ENCODE assay signal across 19 cellular contexts in the genomic region with DNA sequence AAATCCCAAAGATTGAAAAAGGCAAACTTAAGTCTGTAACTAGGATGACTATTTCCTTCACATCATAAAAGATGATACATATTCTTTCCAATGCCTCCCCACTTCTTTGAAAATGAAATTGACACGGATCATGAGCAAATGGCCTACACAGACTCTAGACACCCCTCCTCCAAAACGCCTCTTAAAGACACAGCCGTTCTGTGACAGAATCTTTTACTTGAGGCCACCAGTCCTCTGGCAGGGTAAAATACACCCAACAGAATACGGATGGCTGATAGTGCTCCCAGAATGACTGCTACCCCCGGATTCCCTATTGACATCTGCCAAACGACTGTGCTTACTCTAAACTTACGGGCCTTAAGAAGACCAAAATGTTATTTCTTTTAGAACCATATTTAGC.
DNase-seq lines count a peak whose midpoint lies in the region; ATAC-seq, FAIRE-seq and TF ChIP-seq lines count a peak whose summit lies in the region.
"Had no signal": no experiment of that assay in that cellular context is flagged by ENCODE, and none has a peak within 500 bp of the region (broad histone marks: within the 10 kb centered on the region; RNA-seq: fewer than 3 reads in every experiment).

No MANE protein-coding gene starts in this region.

- CTCF ChIA-PET in activated naive CD4-positive, alpha-beta T cell treated with anti-CD3 and anti-CD28 coated beads for 36 hours (lab: Charles Lee), result no interaction called here

- H3K4me3 ChIP-seq in astrocyte (ENCODE audit: insufficient read depth, low read depth, low read length), result no peak overlapping the region
- H3K4me3 ChIP-seq: adrenal gland, gastrocnemius medialis, testis had no signal

- no peak overlapping the region for H3K4me2 ChIP-seq in astrocyte (ENCODE audit: low read length)

- FAIRE-seq in astrocyte (lab: Jason Lieb, UNC), result no peak
- FAIRE-seq: GM18507, small intestine had no signal

- no peaks in the 10 kb centered on the region for H4K20me1 ChIP-seq in astrocyte (ENCODE audit: insufficient read depth, low read length)

- H3K9me3 Mint-ChIP-seq in activated naive CD4-positive, alpha-beta T cell treated with anti-CD3 and anti-CD28 coated beads, Interleukin-2, amount 50 U/mL, for 24 hours, result no peaks in the 10 kb centered on the region
- no peaks in the 10 kb centered on the region for H3K9me3 Mint-ChIP-seq in activated naive CD4-positive, alpha-beta T cell treated with anti-CD3 and anti-CD28 coated beads for 36 hours
- H3K9me3 Mint-ChIP-seq in astrocyte (ENCODE audit: unreplicated experiment), result no peaks in the 10 kb centered on the region
- H3K9me3 Mint-ChIP-seq: nephron had no signal

- no peak overlapping the region for H2AFZ ChIP-seq in astrocyte (ENCODE audit: low read depth, low read length)

- intact Hi-C loops in activated naive CD4-positive, alpha-beta T cell treated with anti-CD3 and anti-CD28 coated beads for 36 hours (cut with micrococcal nuclease), result no loop called here

- peak overlapping the region; percentile 43 for H3K27ac Mint-ChIP-seq in activated naive CD4-positive, alpha-beta T cell treated with anti-CD3 and anti-CD28 coated beads, Interleukin-2, amount 50 U/mL, for 24 hours
- H3K27ac Mint-ChIP-seq in activated naive CD4-positive, alpha-beta T cell treated with anti-CD3 and anti-CD28 coated beads for 36 hours, result no peak overlapping the region
- peak overlapping the region; percentile 75 for H3K27ac Mint-ChIP-seq in astrocyte (ENCODE audit: unreplicated experiment)

- H3K27me3 ChIP-seq in astrocyte (ENCODE audit: insufficient read depth, low read length), result no peaks in the 10 kb centered on the region
- H3K27me3 ChIP-seq: adrenal gland, gastrocnemius medialis, testis had no signal

- H3K4me3 Mint-ChIP-seq in activated naive CD4-positive, alpha-beta T cell treated with anti-CD3 and anti-CD28 coated beads, Interleukin-2, amount 50 U/mL, for 24 hours, result no peak overlapping the region
- no peak overlapping the region for H3K4me3 Mint-ChIP-seq in activated naive CD4-positive, alpha-beta T cell treated with anti-CD3 and anti-CD28 coated beads for 36 hours
- H3K4me3 Mint-ChIP-seq in astrocyte (ENCODE audit: unreplicated experiment), result no peak overlapping the region

- H3K36me3 Mint-ChIP-seq in activated naive CD4-positive, alpha-beta T cell treated with anti-CD3 and anti-CD28 coated beads, Interleukin-2, amount 50 U/mL, for 24 hours, result no peaks in the 10 kb centered on the region
- peaks cover 3% of the 10 kb centered on the region for H3K36me3 Mint-ChIP-seq in activated naive CD4-positive, alpha-beta T cell treated with anti-CD3 and anti-CD28 coated beads for 36 hours (ENCODE audit: low read depth)
- H3K36me3 Mint-ChIP-seq in astrocyte (ENCODE audit: low read depth, unreplicated experiment), result peaks cover 4% of the 10 kb centered on the region

- H3K9me3 ChIP-seq in astrocyte (ENCODE audit: insufficient read depth, low read depth, low read length), result no peaks in the 10 kb centered on the region
- H3K9me3 ChIP-seq: adrenal gland, gastrocnemius medialis, SK-N-SH, testis had no signal

- H3K4me1 ChIP-seq in astrocyte (ENCODE audit: insufficient read depth, low read length), result peaks cover 38% of the 10 kb centered on the region

- no peaks in the 10 kb centered on the region for H3K27me3 Mint-ChIP-seq in activated naive CD4-positive, alpha-beta T cell treated with anti-CD3 and anti-CD28 coated beads, Interleukin-2, amount 50 U/mL, for 24 hours
- H3K27me3 Mint-ChIP-seq in activated naive CD4-positive, alpha-beta T cell treated with anti-CD3 and anti-CD28 coated beads for 36 hours (ENCODE audit: low read depth), result no peaks in the 10 kb centered on the region
- no peaks in the 10 kb centered on the region for H3K27me3 Mint-ChIP-seq in astrocyte (ENCODE audit: low read depth, unreplicated experiment)

- no peak for DNase-seq in activated naive CD4-positive, alpha-beta T cell treated with anti-CD3 and anti-CD28 coated beads for 36 hours
- DNase-seq in astrocyte (ENCODE audit: low read depth) (no peak), kidney tubule cell (ENCODE audit: low spot score) (peak; percentile 16), substantia nigra (lab: John Stamatoyannopoulos, UW) (no peak), amygdala (lab: John Stamatoyannopoulos, UW) (no peak)
- DNase-seq: activated CD8-positive, alpha-beta memory T cell treated with anti-CD3 and anti-CD28 coated beads, Interleukin-2, amount 50 U/mL, for 48 hours; gastrocnemius medialis; H7; islet precursor cell; NCI-H2107; SK-N-SH; small intestine; testis had no signal

- H3K36me3 ChIP-seq in astrocyte (ENCODE audit: insufficient read depth, low read length), result no peaks in the 10 kb centered on the region
- H3K36me3 ChIP-seq: adrenal gland, gastrocnemius medialis had no signal

- no peak for TF ChIP-seq CTCF in astrocyte (IDR thresholded peaks at IDR 0.05; ENCODE audit: insufficient read depth, low read depth, low read length)

- H3K4me1 Mint-ChIP-seq in activated naive CD4-positive, alpha-beta T cell treated with anti-CD3 and anti-CD28 coated beads, Interleukin-2, amount 50 U/mL, for 24 hours, result peaks cover 35% of the 10 kb centered on the region
- peaks cover 32% of the 10 kb centered on the region for H3K4me1 Mint-ChIP-seq in activated naive CD4-positive, alpha-beta T cell treated with anti-CD3 and anti-CD28 coated beads for 36 hours (ENCODE audit: low read depth)
- peaks cover 35% of the 10 kb centered on the region for H3K4me1 Mint-ChIP-seq in astrocyte (ENCODE audit: low read depth, unreplicated experiment)

- no peak overlapping the region for H3K9ac ChIP-seq in astrocyte (ENCODE audit: low read length)
- H3K9ac ChIP-seq: SK-N-SH had no signal

- H3K27ac ChIP-seq in astrocyte (ENCODE audit: low read depth, low read length), result peak overlapping the region; percentile 40
- H3K27ac ChIP-seq in substantia nigra (ENCODE audit: low read depth, low read length, poor library complexity, severe bottlenecking), result peak overlapping the region; percentile 39
- H3K27ac ChIP-seq: testis had no signal

- no peak for ATAC-seq in GM21381 (IDR thresholded peaks at IDR 0.05; ENCODE audit: unreplicated experiment)
- ATAC-seq in GM18868 (IDR thresholded peaks at IDR 0.05; ENCODE audit: unreplicated experiment), result no peak

- H3K79me2 ChIP-seq in astrocyte (ENCODE audit: insufficient read depth, low read length), result peaks cover 10% of the 10 kb centered on the region
